In the genomic region with DNA sequence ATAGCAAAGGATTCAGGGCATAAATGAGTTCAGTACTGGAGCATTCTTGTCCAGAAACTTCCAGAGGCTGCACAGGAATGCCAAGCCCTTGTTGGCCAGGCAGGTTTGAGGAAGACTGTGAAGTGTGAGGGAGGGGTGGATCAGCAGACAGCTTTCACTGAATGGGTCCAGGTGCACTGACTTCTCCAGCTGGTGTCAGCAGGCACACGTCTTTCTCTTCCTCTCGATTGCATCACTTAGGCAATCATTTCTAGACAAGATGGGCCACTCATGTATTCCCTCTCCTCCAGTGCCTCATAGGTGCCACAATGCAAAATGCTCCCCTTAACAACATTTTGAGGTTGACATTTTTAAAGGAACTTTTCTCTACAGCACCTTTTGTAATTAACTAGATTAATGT, we compare ENCODE assay signal across 3 cellular contexts.
TF ChIP-seq lines count a peak whose summit lies in the region.

No MANE protein-coding gene starts in this region.

TF ChIP-seq in A549, 52 proteins besides CTCF, POLR2A, EP300 and RAD21:
- peak; percentile 77 to 93; a peak in 3 of 4 replicates for TF ChIP-seq CEBPB (IDR thresholded peaks at IDR 0.05)
- TF ChIP-seq ESRRA (IDR thresholded peaks at IDR 0.05; ENCODE audit: borderline replicate concordance, low read length), result no peak
- TF ChIP-seq, protein P1, sequence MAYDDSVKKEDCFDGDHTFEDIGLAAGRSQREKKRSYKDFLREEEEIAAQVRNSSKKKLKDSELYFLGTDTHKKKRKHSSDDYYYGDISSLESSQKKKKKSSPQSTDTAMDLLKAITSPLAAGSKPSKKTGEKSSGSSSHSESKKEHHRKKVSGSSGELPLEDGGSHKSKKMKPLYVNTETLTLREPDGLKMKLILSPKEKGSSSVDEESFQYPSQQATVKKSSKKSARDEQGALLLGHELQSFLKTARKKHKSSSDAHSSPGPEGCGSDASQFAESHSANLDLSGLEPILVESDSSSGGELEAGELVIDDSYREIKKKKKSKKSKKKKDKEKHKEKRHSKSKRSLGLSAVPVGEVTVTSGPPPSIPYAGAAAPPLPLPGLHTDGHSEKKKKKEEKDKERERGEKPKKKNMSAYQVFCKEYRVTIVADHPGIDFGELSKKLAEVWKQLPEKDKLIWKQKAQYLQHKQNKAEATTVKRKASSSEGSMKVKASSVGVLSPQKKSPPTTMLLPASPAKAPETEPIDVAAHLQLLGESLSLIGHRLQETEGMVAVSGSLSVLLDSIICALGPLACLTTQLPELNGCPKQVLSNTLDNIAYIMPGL (CRISPR knock-in tag; IDR thresholded peaks at IDR 0.05; ENCODE audit: borderline replicate concordance), result no peak
- no peak for TF ChIP-seq CBX8 (IDR thresholded peaks at IDR 0.05)
- TF ChIP-seq CHD2 (IDR thresholded peaks at IDR 0.05; ENCODE audit: low read length, partially characterized antibody), result no peak
- TF ChIP-seq SMC3 (IDR thresholded peaks at IDR 0.05), result peak; percentile 48; the same call in 1 of the 3 replicates
- TF ChIP-seq MAZ (IDR thresholded peaks at IDR 0.05; ENCODE audit: borderline replicate concordance, low read depth, low read length), result no peak

TF ChIP-seq in IMR-90, 13 proteins besides CTCF, POLR2A, EP300 and RAD21:
- TF ChIP-seq CEBPB (IDR thresholded peaks at IDR 0.05; ENCODE audit: low read depth, low read length) (peak; percentile 57), RFX5 (IDR thresholded peaks at IDR 0.05; ENCODE audit: low read depth, low read length) (no peak)
TF ChIP-seq in IMR-90: peak in this region for 1.

TF ChIP-seq in GM12878, 131 proteins besides CTCF, POLR2A, EP300 and RAD21:
- TF ChIP-seq RELA (IDR thresholded peaks at IDR 0.05; ENCODE audit: borderline replicate concordance, partially characterized antibody) (no peak), STAT1 (conservative IDR thresholded peaks at IDR 0.05) (no peak), SIN3A (IDR thresholded peaks at IDR 0.05; ENCODE audit: low read depth, low read length) (no peak), CREM (IDR thresholded peaks at IDR 0.05; ENCODE audit: low read depth) (no peak)
- TF ChIP-seq, protein P2, sequence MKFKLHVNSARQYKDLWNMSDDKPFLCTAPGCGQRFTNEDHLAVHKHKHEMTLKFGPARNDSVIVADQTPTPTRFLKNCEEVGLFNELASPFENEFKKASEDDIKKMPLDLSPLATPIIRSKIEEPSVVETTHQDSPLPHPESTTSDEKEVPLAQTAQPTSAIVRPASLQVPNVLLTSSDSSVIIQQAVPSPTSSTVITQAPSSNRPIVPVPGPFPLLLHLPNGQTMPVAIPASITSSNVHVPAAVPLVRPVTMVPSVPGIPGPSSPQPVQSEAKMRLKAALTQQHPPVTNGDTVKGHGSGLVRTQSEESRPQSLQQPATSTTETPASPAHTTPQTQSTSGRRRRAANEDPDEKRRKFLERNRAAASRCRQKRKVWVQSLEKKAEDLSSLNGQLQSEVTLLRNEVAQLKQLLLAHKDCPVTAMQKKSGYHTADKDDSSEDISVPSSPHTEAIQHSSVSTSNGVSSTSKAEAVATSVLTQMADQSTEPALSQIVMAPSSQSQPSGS (IDR thresholded peaks at IDR 0.05; ENCODE audit: low read length), result no peak
- TF ChIP-seq, protein P3, sequence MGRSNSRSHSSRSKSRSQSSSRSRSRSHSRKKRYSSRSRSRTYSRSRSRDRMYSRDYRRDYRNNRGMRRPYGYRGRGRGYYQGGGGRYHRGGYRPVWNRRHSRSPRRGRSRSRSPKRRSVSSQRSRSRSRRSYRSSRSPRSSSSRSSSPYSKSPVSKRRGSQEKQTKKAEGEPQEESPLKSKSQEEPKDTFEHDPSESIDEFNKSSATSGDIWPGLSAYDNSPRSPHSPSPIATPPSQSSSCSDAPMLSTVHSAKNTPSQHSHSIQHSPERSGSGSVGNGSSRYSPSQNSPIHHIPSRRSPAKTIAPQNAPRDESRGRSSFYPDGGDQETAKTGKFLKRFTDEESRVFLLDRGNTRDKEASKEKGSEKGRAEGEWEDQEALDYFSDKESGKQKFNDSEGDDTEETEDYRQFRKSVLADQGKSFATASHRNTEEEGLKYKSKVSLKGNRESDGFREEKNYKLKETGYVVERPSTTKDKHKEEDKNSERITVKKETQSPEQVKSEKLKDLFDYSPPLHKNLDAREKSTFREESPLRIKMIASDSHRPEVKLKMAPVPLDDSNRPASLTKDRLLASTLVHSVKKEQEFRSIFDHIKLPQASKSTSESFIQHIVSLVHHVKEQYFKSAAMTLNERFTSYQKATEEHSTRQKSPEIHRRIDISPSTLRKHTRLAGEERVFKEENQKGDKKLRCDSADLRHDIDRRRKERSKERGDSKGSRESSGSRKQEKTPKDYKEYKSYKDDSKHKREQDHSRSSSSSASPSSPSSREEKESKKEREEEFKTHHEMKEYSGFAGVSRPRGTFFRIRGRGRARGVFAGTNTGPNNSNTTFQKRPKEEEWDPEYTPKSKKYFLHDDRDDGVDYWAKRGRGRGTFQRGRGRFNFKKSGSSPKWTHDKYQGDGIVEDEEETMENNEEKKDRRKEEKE (IDR thresholded peaks at IDR 0.05), result no peak
